ENCODE assay signal across 8 cellular contexts in the genomic region with DNA sequence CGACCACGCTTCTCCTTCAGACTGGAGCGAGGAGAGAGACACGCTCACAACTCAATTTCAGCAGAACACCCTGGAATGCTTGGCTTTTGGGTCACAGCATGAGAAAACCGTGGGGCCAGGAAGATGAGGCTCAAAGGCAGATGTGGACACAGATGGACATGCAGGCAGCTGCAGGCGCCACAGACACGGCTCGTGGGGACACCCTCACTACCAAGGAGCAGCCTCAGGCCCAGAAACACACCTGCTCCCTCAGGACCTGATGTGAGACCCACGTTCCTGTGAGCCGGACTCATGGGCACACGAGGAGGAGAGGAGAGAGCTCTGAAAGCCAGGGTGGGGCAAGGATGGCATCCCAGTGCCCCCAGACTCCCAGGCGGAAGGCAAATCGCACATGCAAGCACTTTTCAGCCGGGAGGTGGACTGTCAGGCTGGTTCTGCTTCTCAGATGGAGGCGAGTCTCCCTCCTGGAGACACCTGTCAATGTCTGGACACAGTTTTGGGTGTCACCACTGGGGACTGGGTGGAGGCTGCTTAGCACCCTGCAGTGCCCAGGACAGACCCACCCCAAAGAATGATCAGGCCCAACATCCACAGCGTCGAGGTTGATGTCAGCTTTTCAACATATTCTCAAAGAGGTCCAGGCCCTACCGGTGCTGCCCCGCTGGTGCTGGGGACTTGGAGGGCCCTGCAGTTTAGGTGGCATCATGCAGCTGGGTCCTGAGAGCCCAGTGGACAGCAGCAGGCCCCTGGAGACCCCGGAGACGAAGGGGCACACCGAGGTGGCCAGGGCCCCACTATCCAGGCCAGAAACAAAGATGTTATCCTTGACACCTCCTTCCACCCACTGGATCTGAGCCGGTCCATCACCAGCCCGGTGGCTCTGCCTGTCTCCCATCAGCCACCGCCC. TPM values are rescaled to one million over a fixed set of nuclear protein-coding genes. Genes with fewer than 3 reads are reported as not detected.
A peak's percentile ranks its signal among the peaks of the same experiment; 100 is the strongest.
DNase-seq lines count a peak whose midpoint lies in the region; ATAC-seq, FAIRE-seq and TF ChIP-seq lines count a peak whose summit lies in the region.

No MANE protein-coding gene starts in this region.

- peak overlapping the region; percentile 28 for H3K9ac ChIP-seq in endothelial cell of umbilical vein (replicated peaks; ENCODE audit: extremely low read depth, insufficient read depth, low read length)

- H3K4me2 ChIP-seq in endothelial cell of umbilical vein (ENCODE audit: insufficient read depth, low read length) (peak overlapping the region; percentile 9), osteoblast (ENCODE audit: insufficient read depth, low read length) (peak overlapping the region; percentile 96)

- H3K4me1 Mint-ChIP-seq in CD8-positive, alpha-beta T cell (ENCODE audit: low read depth): peaks cover 39% of the 10 kb centered on the region

- dilution Hi-C loops in endothelial cell of umbilical vein (cut with MboI; ENCODE audit: extremely low pct_ligation_motif_present, low sequenced_read_pairs): no loop called here

- no peak overlapping the region for H2AFZ ChIP-seq in endothelial cell of umbilical vein (ENCODE audit: low read depth, low read length)
- no peak overlapping the region for H2AFZ ChIP-seq in osteoblast (ENCODE audit: low read length)

- no peak for TF ChIP-seq POLR2A in endothelial cell of umbilical vein (IDR thresholded peaks at IDR 0.05; ENCODE audit: low read depth, low read length)

- peaks cover 40% of the 10 kb centered on the region for H3K4me1 ChIP-seq in CD8-positive, alpha-beta T cell (ENCODE audit: insufficient read depth, low read length)
- peaks cover 27% of the 10 kb centered on the region for H3K4me1 ChIP-seq in endothelial cell of umbilical vein (ENCODE audit: control insufficient read depth, extremely low read depth, insufficient read depth, low read length)
- H3K4me1 ChIP-seq in osteoblast (ENCODE audit: insufficient read depth, low read length): peaks cover 10% of the 10 kb centered on the region

- TF ChIP-seq CTCF in CD8-positive, alpha-beta T cell (IDR thresholded peaks at IDR 0.05): no peak
- TF ChIP-seq CTCF in RWPE1 (conservative IDR thresholded peaks at IDR 0.05; ENCODE audit: low read depth) (no peak), endothelial cell of umbilical vein (IDR thresholded peaks at IDR 0.05; ENCODE audit: extremely low read depth in 1 of 2, insufficient read depth in 1 of 2, low read depth in 1 of 2, low read length in 2 of 2) (no peak), osteoblast (IDR thresholded peaks at IDR 0.05; ENCODE audit: extremely low read depth, low read depth, low read length) (no peak)

- peaks cover 31% of the 10 kb centered on the region for H3K36me3 Mint-ChIP-seq in CD8-positive, alpha-beta T cell

- H3K36me3 ChIP-seq in CD8-positive, alpha-beta T cell (ENCODE audit: insufficient read depth, low read length): peaks cover 6% of the 10 kb centered on the region
- peaks cover 0 to 1% of the 10 kb centered on the region in 2 experiments for H3K36me3 ChIP-seq in endothelial cell of umbilical vein (ENCODE audit: control insufficient read depth in 2 of 2, extremely low read depth in 1 of 2, insufficient read depth in 2 of 2, low read length in 2 of 2)
- H3K36me3 ChIP-seq in osteoblast (ENCODE audit: insufficient read depth, low read length): no peaks in the 10 kb centered on the region

- no peaks in the 10 kb centered on the region for H3K27me3 Mint-ChIP-seq in CD8-positive, alpha-beta T cell (ENCODE audit: low read depth)

- DNase-seq in CD8-positive, alpha-beta T cell: peak in 1 of 7 experiments; percentile 50
- DNase-seq in RWPE1 (ENCODE audit: low spot score) (no peak), endothelial cell of umbilical vein (ENCODE audit: low read depth, low spot score) (no peak), osteoblast (ENCODE audit: insufficient read length, low spot score, missing footprints) (peak; percentile 89), NCI-H2196 (lab: John Stamatoyannopoulos, UW; ENCODE audit: unreplicated experiment) (no peak), Ammon's horn (ENCODE audit: low spot score) (no peak), CD1c-positive myeloid dendritic cell (ENCODE audit: extremely low spot score) (no peak)

- peak overlapping the region; percentile 99 for H3K27ac Mint-ChIP-seq in CD8-positive, alpha-beta T cell

- POLR2A ChIA-PET in CD8-positive, alpha-beta T cell (lab: Charles Lee): interaction anchor here (2.2 to 2.7 kb wide), 2 partner anchors 8 to 14 kb away, joined by 12 to 19 read pairs; no protein-coding TSS in a partner anchor
- POLR2A ChIA-PET in RWPE1 (lab: Yijun Ruan, JAX; ENCODE audit: low non-redundant PET) (no interaction called here), endothelial cell of umbilical vein (lab: Charles Lee) (no interaction called here)

- no peaks in the 10 kb centered on the region for H3K9me3 ChIP-seq in CD8-positive, alpha-beta T cell (ENCODE audit: low read length)
- no peaks in the 10 kb centered on the region for H3K9me3 ChIP-seq in endothelial cell of umbilical vein (replicated peaks; ENCODE audit: control insufficient read depth, insufficient read depth, low read length)
- no peaks in the 10 kb centered on the region for H3K9me3 ChIP-seq in osteoblast (ENCODE audit: low read depth, low read length)

- intact Hi-C loops in CD8-positive, alpha-beta T cell (cut with DNase I, micrococcal nuclease): loop anchor here in 1 of 2 experiments (1.0 to 5.0 kb wide), 2 partner anchors 19 to 199 kb away; no protein-coding TSS in a partner anchor
- intact Hi-C loops in endothelial cell of umbilical vein (cut with micrococcal nuclease): no loop called here

- CTCF ChIA-PET in CD8-positive, alpha-beta T cell (lab: Charles Lee): interaction anchor here (1.5 kb wide), 1 partner anchor 47 kb away, joined by 4 read pairs; no protein-coding TSS in a partner anchor
- CTCF ChIA-PET in RWPE1 (lab: Yijun Ruan, JAX) (interaction anchor here (0.9 to 1.7 kb wide), 2 partner anchors 9 to 18 kb away, joined by 3 to 5 read pairs; no protein-coding TSS in a partner anchor), endothelial cell of umbilical vein (lab: Charles Lee) (interaction anchor here (2.4 kb wide), 1 partner anchor 18 kb away, joined by 12 read pairs; no protein-coding TSS in a partner anchor)

- H3K79me2 ChIP-seq in endothelial cell of umbilical vein (ENCODE audit: control insufficient read depth, insufficient read depth, low read length): peaks cover 38% of the 10 kb centered on the region
- peaks cover 47% of the 10 kb centered on the region for H3K79me2 ChIP-seq in osteoblast (ENCODE audit: insufficient read depth, low read length)

- H3K27me3 ChIP-seq in CD8-positive, alpha-beta T cell (ENCODE audit: insufficient read depth, low read length): no peaks in the 10 kb centered on the region
- H3K27me3 ChIP-seq in endothelial cell of umbilical vein (ENCODE audit: control insufficient read depth in 2 of 2, insufficient read depth in 2 of 2, low read length in 2 of 2) (no peaks in the 10 kb centered on the region), osteoblast (ENCODE audit: insufficient read depth, low read length) (no peaks in the 10 kb centered on the region)

- H4K20me1 ChIP-seq in endothelial cell of umbilical vein (replicated peaks; ENCODE audit: control insufficient read depth, extremely low read depth, insufficient read depth, low read length) (no peaks in the 10 kb centered on the region), osteoblast (ENCODE audit: insufficient read depth, low read length) (peaks cover 38% of the 10 kb centered on the region)

- FAIRE-seq in endothelial cell of umbilical vein (lab: Jason Lieb, UNC): no peak

- peak overlapping the region; percentile 92 for H3K27ac ChIP-seq in CD8-positive, alpha-beta T cell (ENCODE audit: low read depth, low read length)
- H3K27ac ChIP-seq in RWPE1 (peak overlapping the region; percentile 82), endothelial cell of umbilical vein (ENCODE audit: insufficient read depth, low read depth, low read length) (peak overlapping the region; percentile 63), osteoblast (ENCODE audit: low read depth, low read length) (no peak overlapping the region)

- no TSS peak for BruUV-seq in endothelial cell of umbilical vein (replicated peaks; lab: Mats Ljungman, UMichigan)

- no peaks in the 10 kb centered on the region for H3K9me1 ChIP-seq in endothelial cell of umbilical vein (replicated peaks; ENCODE audit: control insufficient read depth, extremely low read depth, insufficient read depth, low read length)

- peak overlapping the region; percentile 77 for H3K4me3 ChIP-seq in CD8-positive, alpha-beta T cell (ENCODE audit: low read depth, low read length)
- no peak overlapping the region for H3K4me3 ChIP-seq in endothelial cell of umbilical vein (replicated peaks in 1 of 3; ENCODE audit: insufficient read depth in 1 of 3, low read depth in 1 of 3, low read length in 3 of 3)
- H3K4me3 ChIP-seq in osteoblast (ENCODE audit: insufficient read depth, low read length): peak overlapping the region; percentile 94

- peak overlapping the region; percentile 100 for H3K4me3 Mint-ChIP-seq in CD8-positive, alpha-beta T cell

- ATAC-seq in CD8-positive, alpha-beta T cell: no peak
- no peak for ATAC-seq in HG02571 (IDR thresholded peaks at IDR 0.05; ENCODE audit: unreplicated experiment)

- no peaks in the 10 kb centered on the region for H3K9me3 Mint-ChIP-seq in CD8-positive, alpha-beta T cell

RNA-seq across cellular contexts. Expression of gene ABHD17A, which starts 2.3 kb away (rescaled TPM):
- 100 to 1,000 TPM; 204 TPM for total RNA-seq in CD8-positive, alpha-beta T cell
- total RNA-seq in endothelial cell of umbilical vein (89.8 and 97.0 TPM in 2 replicates), osteoblast (49.5 and 52.5 TPM in 2 replicates)
- 143 and 179 TPM in 2 replicates for polyA plus RNA-seq in endothelial cell of umbilical vein
- polyA plus RNA-seq in endothelial cell of umbilical vein (2011; cell fraction: cytosol; rRNA removed): 38.4 and 71.7 TPM in 2 replicates
- 76.9 and 77.9 TPM in 2 replicates for polyA plus RNA-seq in endothelial cell of umbilical vein (2011; cell fraction: nucleus; rRNA removed)
- polyA plus RNA-seq in endothelial cell of umbilical vein (2012): 29.4 and 57.3 TPM in 2 replicates
- polyA minus RNA-seq in endothelial cell of umbilical vein: 41.1 and 52.8 TPM in 2 replicates
- 28.8 TPM for polyA minus RNA-seq in endothelial cell of umbilical vein (2011; cell fraction: cytosol; rRNA and poly(A)+ RNA removed)
- 11.6 and 18.8 TPM in 2 replicates for polyA minus RNA-seq in endothelial cell of umbilical vein (2011; cell fraction: nucleus; rRNA and poly(A)+ RNA removed)

RNA-seq across cellular contexts. Expression of gene KLF16, which starts 19.7 kb away (rescaled TPM):
- total RNA-seq in CD8-positive, alpha-beta T cell: 10 to 100 TPM; 85.7 to 88.7 TPM
- 36.6 and 38.0 TPM in 2 replicates for total RNA-seq in endothelial cell of umbilical vein
- 11.6 and 22.6 TPM in 2 replicates for polyA plus RNA-seq in endothelial cell of umbilical vein
- polyA plus RNA-seq in endothelial cell of umbilical vein (2011; cell fraction: cytosol; rRNA removed): 6.0 and 10.4 TPM in 2 replicates
- polyA plus RNA-seq in endothelial cell of umbilical vein (2011; cell fraction: nucleus; rRNA removed): 4.4 and 4.6 TPM in 2 replicates
- 12.1 and 19.5 TPM in 2 replicates for polyA plus RNA-seq in endothelial cell of umbilical vein (2012)
- polyA minus RNA-seq in endothelial cell of umbilical vein: 3.1 and 3.2 TPM in 2 replicates
- 19.7 TPM for polyA minus RNA-seq in endothelial cell of umbilical vein (2011; cell fraction: cytosol; rRNA and poly(A)+ RNA removed)
- 2.0 and 3.2 TPM in 2 replicates for polyA minus RNA-seq in endothelial cell of umbilical vein (2011; cell fraction: nucleus; rRNA and poly(A)+ RNA removed)
- 6.9 and 11.5 TPM in 2 replicates for total RNA-seq in osteoblast

RNA-seq across cellular contexts. Expression of gene ADAT3, which starts 22.2 kb away (rescaled TPM):
- total RNA-seq in CD8-positive, alpha-beta T cell: 1 to 10 TPM; 6.4 to 7.3 TPM
- 8.0 and 11.7 TPM in 2 replicates for total RNA-seq in endothelial cell of umbilical vein
- polyA plus RNA-seq in endothelial cell of umbilical vein: 5.7 and 8.6 TPM in 2 replicates
- 1.1 and 2.6 TPM in 2 replicates for polyA plus RNA-seq in endothelial cell of umbilical vein (2011; cell fraction: cytosol; rRNA removed)
- polyA plus RNA-seq in endothelial cell of umbilical vein (2011; cell fraction: nucleus; rRNA removed): 3.4 and 3.8 TPM in 2 replicates
- polyA plus RNA-seq in endothelial cell of umbilical vein (2012): 1.7 and 2.9 TPM in 2 replicates
- polyA minus RNA-seq in endothelial cell of umbilical vein: 2.0 and 3.3 TPM in 2 replicates
- 5.0 TPM for polyA minus RNA-seq in endothelial cell of umbilical vein (2011; cell fraction: cytosol; rRNA and poly(A)+ RNA removed)
- polyA minus RNA-seq in endothelial cell of umbilical vein (2011; cell fraction: nucleus; rRNA and poly(A)+ RNA removed): 2.8 and 7.1 TPM in 2 replicates
- 3.3 and 3.8 TPM in 2 replicates for total RNA-seq in osteoblast

RNA-seq across cellular contexts. Expression of gene SCAMP4, which starts 22.2 kb away (rescaled TPM):
- total RNA-seq in CD8-positive, alpha-beta T cell: 10 to 100 TPM; 18.5 to 19.2 TPM
- total RNA-seq in endothelial cell of umbilical vein (68.2 and 72.2 TPM in 2 replicates), osteoblast (55.7 and 70.6 TPM in 2 replicates)
- 24.4 and 29.6 TPM in 2 replicates for polyA plus RNA-seq in endothelial cell of umbilical vein
- 16.1 and 22.8 TPM in 2 replicates for polyA plus RNA-seq in endothelial cell of umbilical vein (2011; cell fraction: cytosol; rRNA removed)
- 33.4 and 36.5 TPM in 2 replicates for polyA plus RNA-seq in endothelial cell of umbilical vein (2011; cell fraction: nucleus; rRNA removed)
- polyA plus RNA-seq in endothelial cell of umbilical vein (2012): 28.5 and 51.3 TPM in 2 replicates
- polyA minus RNA-seq in endothelial cell of umbilical vein: 23.8 and 26.8 TPM in 2 replicates
- 29.4 TPM for polyA minus RNA-seq in endothelial cell of umbilical vein (2011; cell fraction: cytosol; rRNA and poly(A)+ RNA removed)
- polyA minus RNA-seq in endothelial cell of umbilical vein (2011; cell fraction: nucleus; rRNA and poly(A)+ RNA removed): 16.2 and 22.0 TPM in 2 replicates

RNA-seq across cellular contexts. Expression of gene REXO1, which starts 34.8 kb away (rescaled TPM):
- 100 to 1,000 TPM; 143 to 152 TPM for total RNA-seq in CD8-positive, alpha-beta T cell
- 41.1 and 44.6 TPM in 2 replicates for total RNA-seq in endothelial cell of umbilical vein
- polyA plus RNA-seq in endothelial cell of umbilical vein: 56.9 and 88.8 TPM in 2 replicates
- 18.9 and 26.1 TPM in 2 replicates for polyA plus RNA-seq in endothelial cell of umbilical vein (2011; cell fraction: cytosol; rRNA removed)
- polyA plus RNA-seq in endothelial cell of umbilical vein (2011; cell fraction: nucleus; rRNA removed): 112 and 117 TPM in 2 replicates
- polyA plus RNA-seq in endothelial cell of umbilical vein (2012): 23.1 and 32.6 TPM in 2 replicates
- 13.5 and 14.6 TPM in 2 replicates for polyA minus RNA-seq in endothelial cell of umbilical vein
- polyA minus RNA-seq in endothelial cell of umbilical vein (2011; cell fraction: cytosol; rRNA and poly(A)+ RNA removed): 18.6 TPM
- polyA minus RNA-seq in endothelial cell of umbilical vein (2011; cell fraction: nucleus; rRNA and poly(A)+ RNA removed): 13.1 and 32.2 TPM in 2 replicates
- total RNA-seq in osteoblast: 8.5 and 9.4 TPM in 2 replicates

Comparison
In these comparisons a context has a peak if more than half of its experiments do, and no peak if none do; other contexts are left out.
1. H3K4me3 ChIP-seq: peak in CD8-positive, alpha-beta T cell (single experiment) and osteoblast (single experiment); none in endothelial cell of umbilical vein (0 of 3).